8 cellular contexts compared by ENCODE assay signal in the genomic region with DNA sequence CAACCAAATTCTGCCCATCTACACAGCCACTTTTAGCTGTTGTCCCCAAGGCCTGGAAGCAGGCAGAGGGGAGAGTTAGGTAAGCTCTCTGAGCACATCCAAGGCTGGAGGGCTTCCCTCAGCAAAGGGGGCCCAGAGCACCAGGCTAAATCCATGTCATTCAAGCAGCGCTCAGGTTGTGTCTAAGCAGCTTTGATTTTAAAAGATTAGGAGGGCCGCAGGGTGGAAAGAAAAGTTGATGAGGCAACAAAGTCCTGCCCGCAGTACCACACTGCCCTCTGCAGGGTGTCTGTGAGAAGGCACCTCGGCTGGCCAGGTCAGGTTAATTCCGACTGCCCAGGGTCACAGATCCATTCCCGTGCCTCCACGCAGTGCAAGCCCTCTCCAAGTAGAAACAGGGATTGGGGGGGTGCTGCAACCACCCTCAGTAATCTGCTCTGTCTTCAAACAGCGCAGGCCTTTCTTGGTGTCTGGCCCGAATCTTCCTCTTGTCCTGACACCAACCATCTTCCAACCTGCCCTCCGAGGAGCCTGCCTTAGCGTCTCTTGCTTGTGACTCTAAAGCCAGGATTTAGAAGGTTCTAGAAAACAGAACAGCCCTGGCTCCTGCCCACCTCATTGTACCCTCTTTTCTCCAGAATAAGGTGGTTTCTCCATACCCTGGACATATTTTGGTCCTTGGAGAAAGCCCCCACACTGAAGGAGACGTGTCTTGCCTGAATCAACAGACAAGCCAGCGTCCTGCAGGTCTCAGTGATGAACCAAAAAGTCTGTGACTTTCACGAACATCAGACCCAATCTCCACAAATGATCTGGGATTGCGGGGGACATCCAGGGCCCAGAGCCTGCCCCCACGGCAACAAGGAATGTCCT.
DNase-seq lines count a peak whose midpoint lies in the region; ATAC-seq and TF ChIP-seq lines count a peak whose summit lies in the region.

No MANE protein-coding gene starts in this region.

- H3K9me3 ChIP-seq in CD4-positive, alpha-beta memory T cell (ENCODE audit: control insufficient read depth in 1 of 2, low read length in 2 of 2), result no peaks in the 10 kb centered on the region
- H3K9me3 ChIP-seq in breast epithelium, result no peaks in the 10 kb centered on the region

- H3K4me1 Mint-ChIP-seq in CD4-positive, alpha-beta memory T cell, result peaks cover 0 to 1% (median 0%) of the 10 kb centered on the region in 4 donors

- no peaks in the 10 kb centered on the region for H3K27me3 Mint-ChIP-seq in CD4-positive, alpha-beta memory T cell

- no peak for ATAC-seq in GM18858 (IDR thresholded peaks at IDR 0.05; ENCODE audit: unreplicated experiment)

- no peak overlapping the region for H3K4me3 Mint-ChIP-seq in CD4-positive, alpha-beta memory T cell

- POLR2A ChIA-PET in CD4-positive, alpha-beta memory T cell (lab: Charles Lee; ENCODE audit: partially characterized antibody), result no interaction called here

- intact Hi-C loops in CD4-positive, alpha-beta memory T cell (cut with micrococcal nuclease), result loop anchor here (1.0 kb wide), 2 partner anchors 1015 to 1031 kb away; no protein-coding TSS in a partner anchor
- intact Hi-C loops in breast epithelium (cut with DNase I; ENCODE audit: low total_unique reads), result no loop called here

- no peaks in the 10 kb centered on the region for H3K27me3 ChIP-seq in CD4-positive, alpha-beta memory T cell (ENCODE audit: insufficient read depth, low read length)
- H3K27me3 ChIP-seq in H7 (ENCODE audit: control insufficient read depth, insufficient read depth, low read length) (peaks cover 2% of the 10 kb centered on the region; the same call in 1 of the 2 replicates), breast epithelium (no peaks in the 10 kb centered on the region)

- no peaks in the 10 kb centered on the region for H3K36me3 Mint-ChIP-seq in CD4-positive, alpha-beta memory T cell

- no peak for TF ChIP-seq POLR2A in breast epithelium (IDR thresholded peaks at IDR 0.05)

- no peaks in the 10 kb centered on the region for H3K9me3 Mint-ChIP-seq in CD4-positive, alpha-beta memory T cell

- CTCF ChIA-PET in CD4-positive, alpha-beta memory T cell (lab: Charles Lee; ENCODE audit: partially characterized antibody), result interaction anchor here (0.6 to 6.7 kb wide), 28 partner anchors 9 to 1196 kb away, joined by 3 to 89 read pairs (median 5); no protein-coding TSS in a partner anchor

- H3K36me3 ChIP-seq in CD4-positive, alpha-beta memory T cell (ENCODE audit: insufficient read depth, low read length), result no peaks in the 10 kb centered on the region
- H3K36me3 ChIP-seq in H7 (replicated peaks; ENCODE audit: control insufficient read depth, insufficient read depth, low read length) (no peaks in the 10 kb centered on the region), breast epithelium (no peaks in the 10 kb centered on the region)

- H3K27ac ChIP-seq in CD4-positive, alpha-beta memory T cell (ENCODE audit: low read depth, low read length), result no peak overlapping the region
- peak overlapping the region; percentile 59 to 76 for H3K27ac ChIP-seq in breast epithelium

- H3K4me1 ChIP-seq in CD4-positive, alpha-beta memory T cell (ENCODE audit: insufficient read depth, low read length), result no peaks in the 10 kb centered on the region
- H3K4me1 ChIP-seq in breast epithelium, result peaks cover 0 to 19% of the 10 kb centered on the region in 2 donors

- no peak overlapping the region for H3K4me3 ChIP-seq in CD4-positive, alpha-beta memory T cell (ENCODE audit: low read length in 2 of 2)
- H3K4me3 ChIP-seq in H7 (ENCODE audit: insufficient read depth, low read depth, low read length) (no peak overlapping the region), WI38 (ENCODE audit: low read depth, low read length) (no peak overlapping the region), breast epithelium (no peak overlapping the region)

- peak; percentile 98 for TF ChIP-seq CTCF in WI38 (IDR thresholded peaks at IDR 0.05; ENCODE audit: low read depth, low read length)
- peak; percentile 90 to 97 (median 96) for TF ChIP-seq CTCF in breast epithelium (IDR thresholded peaks at IDR 0.05)

- no peak overlapping the region for H3K27ac Mint-ChIP-seq in CD4-positive, alpha-beta memory T cell

- DNase-seq in CD4-positive, alpha-beta memory T cell, result peak; percentile 51 to 60 (median 57)
- DNase-seq in H7 (peak; percentile 85), NCI-H2196 (lab: John Stamatoyannopoulos, UW; ENCODE audit: unreplicated experiment) (peak; percentile 70), breast epithelium (ENCODE audit: low spot score in 2 of 2) (peak; percentile 79 to 83), iris pigment epithelial cell (ENCODE audit: low read depth) (peak; percentile 68)
- DNase-seq in stimulated activated CD4-positive, alpha-beta T cell treated with anti-CD3 and anti-CD28 coated beads, Interleukin-12 subunit alpha, Interleukin-12 subunit beta, amount 100 ng/mL, for 24 hours (ENCODE audit: low read depth in 2 of 2), result peak; percentile 45 to 73
